1 cellular context compared by ENCODE assay signal in the genomic region with DNA sequence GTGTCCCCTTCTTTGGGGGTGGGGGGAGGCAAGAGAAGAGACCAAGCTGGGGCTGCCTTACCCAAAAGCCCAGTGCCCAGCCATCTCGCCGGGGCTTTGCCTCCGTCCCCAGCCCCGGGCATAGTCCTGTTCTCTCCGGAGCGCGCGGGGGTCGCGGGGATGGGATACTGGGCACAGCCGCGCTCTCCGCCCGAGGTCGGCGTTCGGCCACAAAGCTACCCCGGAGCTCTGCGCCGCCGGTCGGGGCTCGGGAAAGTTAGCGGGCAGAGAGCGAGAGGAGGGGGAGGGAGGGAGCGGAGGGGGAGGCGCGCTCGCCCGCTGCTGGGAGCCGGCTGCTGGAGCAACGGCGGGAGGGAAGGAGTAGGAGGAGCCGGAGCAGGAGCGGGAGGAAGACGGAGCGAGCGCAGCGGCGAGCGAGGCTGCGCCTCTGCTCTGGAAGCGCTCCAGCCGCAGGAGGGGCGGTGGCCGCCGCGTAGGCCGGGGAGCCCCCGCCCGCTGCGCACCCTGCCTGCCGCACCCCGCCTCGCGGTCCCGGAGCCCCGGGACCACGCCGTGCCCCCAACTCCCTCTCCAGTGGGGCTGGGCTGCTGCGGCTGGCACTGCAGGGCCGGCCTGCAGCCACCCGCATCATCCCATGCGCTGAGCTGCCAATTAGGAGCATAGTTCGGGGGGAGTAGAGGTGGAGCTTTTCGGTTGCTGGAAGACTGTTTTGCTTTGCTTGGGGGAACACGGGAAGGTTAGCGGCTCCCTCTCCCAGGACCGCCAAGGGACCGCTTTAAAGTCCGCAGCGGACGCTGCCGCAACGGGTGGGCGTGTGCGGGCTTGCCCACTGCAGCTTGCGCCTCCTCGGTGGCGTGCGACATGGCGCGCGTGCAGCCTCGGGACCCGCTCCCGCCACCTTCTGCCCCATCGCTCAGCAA.
TF ChIP-seq lines count a peak whose summit lies in the region.

A gene with protein sequence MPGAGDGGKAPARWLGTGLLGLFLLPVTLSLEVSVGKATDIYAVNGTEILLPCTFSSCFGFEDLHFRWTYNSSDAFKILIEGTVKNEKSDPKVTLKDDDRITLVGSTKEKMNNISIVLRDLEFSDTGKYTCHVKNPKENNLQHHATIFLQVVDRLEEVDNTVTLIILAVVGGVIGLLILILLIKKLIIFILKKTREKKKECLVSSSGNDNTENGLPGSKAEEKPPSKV (minus strand): TSS at position 272 of the 920 bp plus-strand sequence. CDS start 150 bp downstream, at position 122.

TF ChIP-seq in IMR-90, 13 proteins besides CTCF, POLR2A, EP300 and RAD21:
- no peak for TF ChIP-seq MXI1 (IDR thresholded peaks at IDR 0.05; ENCODE audit: borderline replicate concordance, low read depth, low read length)
- TF ChIP-seq MAZ (IDR thresholded peaks at IDR 0.05; ENCODE audit: borderline replicate concordance, low read depth, low read length) = peak; percentile 48; the same call in 1 of the 2 replicates
